18 cellular contexts compared by ENCODE assay signal in the genomic region with DNA sequence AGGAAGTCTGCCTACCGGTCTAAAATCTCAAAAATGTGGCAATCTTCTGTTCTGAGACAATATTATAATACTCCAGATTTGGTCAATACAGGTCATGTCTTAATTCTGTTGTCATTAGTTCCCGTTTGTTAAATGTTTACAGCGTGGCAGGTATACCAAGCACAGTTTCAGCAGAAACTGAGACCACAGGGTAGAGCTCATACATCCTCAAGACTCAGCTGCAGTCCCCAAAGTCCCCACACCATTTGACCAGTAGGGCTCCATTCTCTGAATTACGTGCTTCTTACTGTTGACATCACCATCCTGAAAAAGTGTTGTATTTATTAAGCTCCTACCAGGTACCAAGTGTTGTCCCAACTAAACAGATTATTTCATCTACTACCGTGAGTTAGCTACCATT.
"Had no signal": no experiment of that assay in that cellular context is flagged by ENCODE, and none has a peak within 500 bp of the region (broad histone marks: within the 10 kb centered on the region; RNA-seq: fewer than 3 reads in every experiment).

No MANE protein-coding gene starts in this region.

- H3K9me3 Mint-ChIP-seq: activated CD4-positive, alpha-beta memory T cell treated with anti-CD3 and anti-CD28 coated beads for 36 hours; stimulated activated naive CD8-positive, alpha-beta T cell treated with anti-CD3 and anti-CD28 coated beads, Interleukin-15, Interleukin-2, amounts not matched to agents 100 ng/mL and 50 ng/mL, for 24 hours had no signal

- H3K36me3 Mint-ChIP-seq: activated CD4-positive, alpha-beta memory T cell treated with anti-CD3 and anti-CD28 coated beads for 36 hours had no signal

- H3K27ac Mint-ChIP-seq: activated CD4-positive, alpha-beta memory T cell treated with anti-CD3 and anti-CD28 coated beads for 36 hours; activated naive CD4-positive, alpha-beta T cell treated with anti-CD3 and anti-CD28 coated beads for 36 hours; effector memory CD8-positive, alpha-beta T cell; stimulated activated naive CD8-positive, alpha-beta T cell treated with anti-CD3 and anti-CD28 coated beads, Interleukin-15, Interleukin-2, amounts not matched to agents 100 ng/mL and 50 ng/mL, for 24 hours had no signal

- H3K27me3 Mint-ChIP-seq: activated CD4-positive, alpha-beta memory T cell treated with anti-CD3 and anti-CD28 coated beads for 36 hours; effector memory CD8-positive, alpha-beta T cell; stimulated activated naive CD8-positive, alpha-beta T cell treated with anti-CD3 and anti-CD28 coated beads, Interleukin-15, Interleukin-2, amounts not matched to agents 100 ng/mL and 50 ng/mL, for 24 hours had no signal

- DNase-seq: activated CD4-positive, alpha-beta memory T cell treated with anti-CD3 and anti-CD28 coated beads for 36 hours; activated CD4-positive, alpha-beta T cell treated with anti-CD3 and anti-CD28 coated beads for 48 hours; activated naive CD4-positive, alpha-beta T cell treated with anti-CD3 and anti-CD28 coated beads for 36 hours; activated T-cell treated with anti-CD3 and anti-CD28 coated beads, Interleukin-2, amount 50 U/mL, for 48 hours; amygdala; colonic mucosa; dorsolateral prefrontal cortex; effector memory CD8-positive, alpha-beta T cell; gastrocnemius medialis; head of caudate nucleus; hypothalamus; nucleus accumbens; right cardiac atrium; stimulated activated CD4-positive, alpha-beta T cell treated with anti-CD3 and anti-CD28 coated beads, Interleukin-12 subunit alpha, Interleukin-12 subunit beta, amount 100 ng/mL, for 4 hours; substantia nigra; thyroid gland; upper lobe of right lung had no signal

- H3K4me3 Mint-ChIP-seq: activated CD4-positive, alpha-beta memory T cell treated with anti-CD3 and anti-CD28 coated beads for 36 hours; activated naive CD4-positive, alpha-beta T cell treated with anti-CD3 and anti-CD28 coated beads for 36 hours; effector memory CD8-positive, alpha-beta T cell; stimulated activated naive CD8-positive, alpha-beta T cell treated with anti-CD3 and anti-CD28 coated beads, Interleukin-15, Interleukin-2, amounts not matched to agents 100 ng/mL and 50 ng/mL, for 24 hours had no signal

- ATAC-seq: effector memory CD8-positive, alpha-beta T cell; gastrocnemius medialis; right cardiac atrium; upper lobe of right lung had no signal
